ENCODE assay signal across 8 cellular contexts in the genomic region with DNA sequence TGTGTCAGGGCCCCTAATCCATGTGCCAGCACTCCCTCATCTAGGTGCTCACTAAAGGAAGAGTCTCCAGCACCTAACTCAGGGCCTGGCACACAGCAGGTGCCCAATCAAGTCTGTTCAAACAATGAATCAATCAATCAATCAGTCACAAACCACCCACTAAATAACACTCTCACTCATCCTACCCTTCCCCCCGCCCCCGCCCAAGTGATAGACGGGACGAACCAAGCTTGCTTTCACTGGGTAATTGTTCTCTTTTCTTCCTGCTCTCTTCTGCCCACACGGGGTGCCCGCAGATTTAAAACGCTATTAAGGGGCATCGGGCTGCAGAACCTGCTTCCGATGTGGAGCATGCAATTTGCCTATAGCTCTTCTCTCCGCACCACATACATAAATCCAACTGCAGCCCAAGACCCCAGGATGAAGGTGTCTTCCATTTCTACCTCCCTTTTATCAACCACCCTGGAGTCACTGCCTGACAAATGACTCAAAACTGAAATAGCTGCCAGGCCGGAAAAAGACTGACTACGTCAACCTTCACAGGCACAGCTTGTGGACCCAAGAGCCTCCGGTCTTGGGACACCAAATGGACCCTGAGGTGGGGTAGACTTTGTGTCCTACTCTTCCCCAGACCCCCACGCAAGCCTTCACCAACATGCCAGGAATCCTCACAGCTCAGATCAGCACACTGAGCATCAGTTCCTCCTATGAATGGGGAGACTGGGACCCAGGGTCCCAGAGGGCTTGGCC. TPM values are rescaled to one million over a fixed set of nuclear protein-coding genes. Genes with fewer than 3 reads are reported as not detected.
DNase-seq lines count a peak whose midpoint lies in the region; ATAC-seq and TF ChIP-seq lines count a peak whose summit lies in the region.

No MANE protein-coding gene starts in this region.

- CTCF ChIA-PET in naive thymus-derived CD4-positive, alpha-beta T cell (lab: Charles Lee) = interaction anchor here (0.7 to 0.9 kb wide), 2 partner anchors 14 to 24 kb away, joined by 3 to 4 read pairs; no protein-coding TSS in a partner anchor
- CTCF ChIA-PET in GM10248 (lab: Yijun Ruan, JAX) = no interaction called here

- H3K36me3 ChIP-seq in heart left ventricle (no peaks in the 10 kb centered on the region), breast epithelium (no peaks in the 10 kb centered on the region)
- no peaks in the 10 kb centered on the region for H3K36me3 ChIP-seq in naive thymus-derived CD4-positive, alpha-beta T cell (ENCODE audit: control insufficient read depth in 2 of 3, insufficient read depth in 3 of 3, low read length in 3 of 3)

- H3K9me3 ChIP-seq in heart left ventricle = no peaks in the 10 kb centered on the region
- no peaks in the 10 kb centered on the region for H3K9me3 ChIP-seq in breast epithelium
- H3K9me3 ChIP-seq in naive thymus-derived CD4-positive, alpha-beta T cell (ENCODE audit: control insufficient read depth in 2 of 3, low read length in 3 of 3) = no peaks in the 10 kb centered on the region

- H3K9me3 Mint-ChIP-seq in naive thymus-derived CD4-positive, alpha-beta T cell = no peaks in the 10 kb centered on the region

- H3K27me3 Mint-ChIP-seq in naive thymus-derived CD4-positive, alpha-beta T cell = peaks cover 0 to 3% (median 0%) of the 10 kb centered on the region in 5 donors

- intact Hi-C loops in heart left ventricle (cut with DNase I) = loop anchor here in 5 of 10 donors (2.0 to 5.0 kb wide), 4 partner anchors 41 to 270 kb away; no protein-coding TSS in a partner anchor
- intact Hi-C loops in left ventricle myocardium superior (cut with micrococcal nuclease) = no loop called here
- intact Hi-C loops in breast epithelium (cut with DNase I; ENCODE audit: low total_unique reads) = no loop called here
- intact Hi-C loops in naive thymus-derived CD4-positive, alpha-beta T cell (cut with micrococcal nuclease) = loop anchor here (1.0 to 10.0 kb wide), 3 partner anchors 61 to 408 kb away; partner anchors contain the start of gene AKAP13 (in 1 of the 2)

- H3K4me1 ChIP-seq in heart left ventricle (peaks cover 0 to 26% (median 19%) of the 10 kb centered on the region in 12 donors), breast epithelium (peaks cover 2 to 11% of the 10 kb centered on the region in 2 donors)
- peaks cover 22 to 28% of the 10 kb centered on the region in 2 donors for H3K4me1 ChIP-seq in naive thymus-derived CD4-positive, alpha-beta T cell (ENCODE audit: control insufficient read depth in 2 of 2, insufficient read depth in 2 of 2, low read length in 2 of 2)

- 68 to 77% (median 73%) methylated on average over 14 of the region's 14 CpGs for WGBS in heart left ventricle, 4 donors

- peak in 1 of 5 donors; percentile 38 for DNase-seq in heart left ventricle
- no peak for DNase-seq in left ventricle myocardium superior
- DNase-seq in breast epithelium (ENCODE audit: low spot score in 2 of 2) = no peak
- DNase-seq in naive thymus-derived CD4-positive, alpha-beta T cell = peak in 1 of 9 donors; percentile 9
- no peak for DNase-seq in GM10248 (ENCODE audit: extremely low spot score)
- no peak for DNase-seq in NCI-H2227 treated with DMSO at 0.1 percent for 48 hours (lab: John Stamatoyannopoulos, UW)
- no peak for DNase-seq in AG20443 (ENCODE audit: low spot score)

- H3K27ac ChIP-seq in heart left ventricle (no peak overlapping the region), breast epithelium (peak overlapping the region in 1 of 2 donors; percentile 75)
- H3K27ac ChIP-seq in naive thymus-derived CD4-positive, alpha-beta T cell (ENCODE audit: low read depth, low read length) = peak overlapping the region; percentile 84

- peak overlapping the region in 10 of 12 donors; percentile 60 to 99 (median 84) for H3K4me3 ChIP-seq in heart left ventricle
- peak overlapping the region; percentile 64 to 90 (median 80) for H3K4me3 ChIP-seq in breast epithelium
- peak overlapping the region; percentile 53 for H3K4me3 ChIP-seq in naive thymus-derived CD4-positive, alpha-beta T cell (ENCODE audit: low read length)

- ATAC-seq in heart left ventricle (no peak), left ventricle myocardium superior (no peak), GM21619 (IDR thresholded peaks at IDR 0.05; ENCODE audit: unreplicated experiment) (no peak)
- no peak for ATAC-seq in naive thymus-derived CD4-positive, alpha-beta T cell

- TF ChIP-seq POLR2A in heart left ventricle (IDR thresholded peaks at IDR 0.05) = no peak
- no peak for TF ChIP-seq POLR2A in breast epithelium (IDR thresholded peaks at IDR 0.05)

- H3K27ac Mint-ChIP-seq in naive thymus-derived CD4-positive, alpha-beta T cell = peak overlapping the region; percentile 43 to 89 (median 81)

- no peak for TF ChIP-seq CTCF in heart left ventricle (IDR thresholded peaks at IDR 0.05)
- TF ChIP-seq CTCF in breast epithelium (IDR thresholded peaks at IDR 0.05) = no peak
- TF ChIP-seq CTCF in GM10248 (IDR thresholded peaks at IDR 0.05; ENCODE audit: control extremely low read depth, extremely low read depth, low read depth, missing control alignments) = no peak

- POLR2A ChIA-PET in naive thymus-derived CD4-positive, alpha-beta T cell (lab: Charles Lee) = interaction anchor here (0.6 to 1.8 kb wide), 3 partner anchors 47 to 76 kb away, joined by 3 to 5 read pairs (median 3); no protein-coding TSS in a partner anchor
- POLR2A ChIA-PET in GM10248 (lab: Yijun Ruan, JAX) = no interaction called here

- H3K27me3 ChIP-seq in heart left ventricle = no peaks in the 10 kb centered on the region
- no peaks in the 10 kb centered on the region for H3K27me3 ChIP-seq in breast epithelium
- H3K27me3 ChIP-seq in naive thymus-derived CD4-positive, alpha-beta T cell (ENCODE audit: control insufficient read depth in 2 of 2, insufficient read depth in 2 of 2, low read length in 2 of 2) = no peaks in the 10 kb centered on the region

- peak overlapping the region; percentile 71 to 96 (median 94) for H3K4me3 Mint-ChIP-seq in naive thymus-derived CD4-positive, alpha-beta T cell

- H3K4me1 Mint-ChIP-seq in naive thymus-derived CD4-positive, alpha-beta T cell = peaks cover 32 to 65% (median 60%) of the 10 kb centered on the region in 7 donors

- peaks cover 0 to 4% (median 0%) of the 10 kb centered on the region in 5 donors for H3K36me3 Mint-ChIP-seq in naive thymus-derived CD4-positive, alpha-beta T cell

RNA-seq across cellular contexts. Expression of gene KLHL25, which starts 1.7 kb away (rescaled TPM):
- total RNA-seq in heart left ventricle (1 to 10 TPM; 2.2 to 8.8 (median 4.3) TPM), left ventricle myocardium superior (3.8 TPM), breast epithelium (10 to 100 TPM; 10.9 to 21.0 (median 15.1) TPM)
- 10 to 100 TPM in 1 of 2 donors, 1 to 10 TPM in 1; 3.3 to 12.9 TPM for polyA plus RNA-seq in heart left ventricle
- total RNA-seq in naive thymus-derived CD4-positive, alpha-beta T cell = 10 to 100 TPM in 3 of 5 experiments, 1 to 10 TPM in 2; 5.5 to 13.1 (median 10.6) TPM
- 1 to 10 TPM; 1.2 to 4.0 TPM for polyA plus RNA-seq in naive thymus-derived CD4-positive, alpha-beta T cell

Comparison
In these comparisons a context has a peak if more than half of its experiments do, and no peak if none do; other contexts are left out.
1. intact Hi-C loops: an anchor here in naive thymus-derived CD4-positive, alpha-beta T cell (1.0 to 10.0 kb wide); none called in left ventricle myocardium superior and breast epithelium.